ENCODE assay signal across 8 cellular contexts in the genomic region with DNA sequence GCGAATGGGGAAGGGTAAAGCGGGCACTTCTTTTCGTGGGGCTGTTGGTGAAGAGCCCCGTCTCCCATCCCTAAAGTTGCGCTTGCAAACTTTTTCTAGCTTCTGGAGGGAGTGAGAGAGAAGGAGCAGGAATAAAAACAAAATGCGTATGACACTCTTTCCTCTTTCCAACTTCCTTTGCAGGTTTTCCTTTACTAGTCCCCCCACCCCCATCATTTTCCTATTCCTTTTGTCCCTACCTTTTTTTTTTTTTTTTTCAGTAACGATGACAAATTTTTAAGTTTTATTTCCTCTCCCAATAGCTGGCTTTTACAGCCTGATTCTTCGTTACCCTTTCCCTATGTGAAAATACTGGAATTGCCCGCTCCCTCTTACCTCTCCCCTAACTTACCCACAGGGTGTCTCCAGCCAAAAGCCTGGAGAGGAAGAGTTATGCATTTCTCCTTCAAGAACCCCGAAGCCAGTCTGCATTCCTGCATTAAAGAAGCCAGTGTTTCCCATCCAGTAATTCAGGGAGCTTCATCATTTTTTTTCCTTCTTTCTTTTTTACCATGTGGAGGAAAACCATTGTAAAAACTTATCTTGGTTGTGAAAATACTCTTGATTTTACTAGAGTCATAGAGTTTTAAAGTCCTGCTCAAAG. TPM values are rescaled to one million over a fixed set of nuclear protein-coding genes. Genes with fewer than 3 reads are reported as not detected.
DNase-seq lines count a peak whose midpoint lies in the region; ATAC-seq and TF ChIP-seq lines count a peak whose summit lies in the region.

No MANE protein-coding gene starts in this region.

- no peaks in the 10 kb centered on the region for H3K36me3 Mint-ChIP-seq in CD4-positive, alpha-beta T cell (ENCODE audit: low read depth)
- no peaks in the 10 kb centered on the region for H3K36me3 Mint-ChIP-seq in nephron progenitor cell (ENCODE audit: low read depth)

- no peaks in the 10 kb centered on the region for H3K9me3 ChIP-seq in CD4-positive, alpha-beta T cell (ENCODE audit: control insufficient read depth, low read length)
- no peaks in the 10 kb centered on the region for H3K9me3 ChIP-seq in RWPE2 (ENCODE audit: severe bottlenecking)

- TF ChIP-seq CTCF in CD4-positive, alpha-beta T cell (IDR thresholded peaks at IDR 0.05) = no peak
- TF ChIP-seq CTCF in RWPE2 (IDR thresholded peaks at IDR 0.05; ENCODE audit: poor library complexity, severe bottlenecking) (no peak), epithelial cell of proximal tubule (conservative IDR thresholded peaks at IDR 0.05; ENCODE audit: low read depth, low read length) (no peak), nephron progenitor cell (IDR thresholded peaks at IDR 0.05) (no peak)

- peaks cover 33% of the 10 kb centered on the region for H3K4me1 Mint-ChIP-seq in CD4-positive, alpha-beta T cell (ENCODE audit: low read depth)
- H3K4me1 Mint-ChIP-seq in nephron progenitor cell = peaks cover 21% of the 10 kb centered on the region

- intact Hi-C loops in CD4-positive, alpha-beta T cell (cut with DNase I, micrococcal nuclease) = no loop called here

- H3K9me3 Mint-ChIP-seq in CD4-positive, alpha-beta T cell = peaks cover 3% of the 10 kb centered on the region
- H3K9me3 Mint-ChIP-seq in nephron progenitor cell = peaks cover 17% of the 10 kb centered on the region

- no peak for DNase-seq in CD4-positive, alpha-beta T cell
- DNase-seq in RWPE2 (ENCODE audit: low spot score) (no peak), epithelial cell of proximal tubule (ENCODE audit: low read depth) (no peak), nephron progenitor cell (no peak), KG1 (lab: John Stamatoyannopoulos, UW) (no peak)

- POLR2A ChIA-PET in CD4-positive, alpha-beta T cell (lab: Charles Lee) = interaction anchor here (0.6 kb wide), 1 partner anchor 84 kb away, joined by 3 read pairs; no protein-coding TSS in a partner anchor

- H3K4me3 Mint-ChIP-seq in CD4-positive, alpha-beta T cell = peak overlapping the region; percentile 80
- H3K4me3 Mint-ChIP-seq in nephron progenitor cell = peak overlapping the region; percentile 93

- peaks cover 29% of the 10 kb centered on the region for H3K4me1 ChIP-seq in RWPE2 (ENCODE audit: insufficient read depth, poor library complexity, severe bottlenecking)

- no peak overlapping the region for H3K27ac Mint-ChIP-seq in CD4-positive, alpha-beta T cell
- H3K27ac Mint-ChIP-seq in nephron progenitor cell = peak overlapping the region; percentile 66

- H3K4me3 ChIP-seq in RWPE2 (ENCODE audit: severe bottlenecking) (peak overlapping the region; percentile 70), epithelial cell of proximal tubule (ENCODE audit: low read depth, low read length) (peak overlapping the region; percentile 84)

- H3K27ac ChIP-seq in CD4-positive, alpha-beta T cell (ENCODE audit: low read depth, low read length) = no peak overlapping the region
- peak overlapping the region; percentile 82 for H3K27ac ChIP-seq in RWPE2 (ENCODE audit: poor library complexity, severe bottlenecking)

- peaks cover 60% of the 10 kb centered on the region for H3K27me3 Mint-ChIP-seq in CD4-positive, alpha-beta T cell
- H3K27me3 Mint-ChIP-seq in nephron progenitor cell (ENCODE audit: low read depth, poor library complexity) = peaks cover 39% of the 10 kb centered on the region

- peaks cover 5% of the 10 kb centered on the region for H3K36me3 ChIP-seq in RWPE2 (ENCODE audit: low read depth)

- CTCF ChIA-PET in CD4-positive, alpha-beta T cell (lab: Charles Lee) = no interaction called here

- ATAC-seq in CD4-positive, alpha-beta T cell (ENCODE audit: poor library complexity) = no peak
- ATAC-seq in RWPE2 (ENCODE audit: low read depth) = no peak
- ATAC-seq in activated CD4-positive, CD25-positive, alpha-beta regulatory T cell treated with anti-CD3 and anti-CD28 coated beads, Interleukin-2, amount 50 U/mL, for 24 hours = no peak
- ATAC-seq in HG03521 (IDR thresholded peaks at IDR 0.05; ENCODE audit: unreplicated experiment) = no peak
- no peak for ATAC-seq in HG02938 (IDR thresholded peaks at IDR 0.05; ENCODE audit: unreplicated experiment)

- H3K27me3 ChIP-seq in CD4-positive, alpha-beta T cell (ENCODE audit: control insufficient read depth, insufficient read depth, low read length) = peaks cover 25% of the 10 kb centered on the region
- H3K27me3 ChIP-seq in RWPE2 (ENCODE audit: insufficient read depth, poor library complexity, severe bottlenecking) = no peaks in the 10 kb centered on the region

RNA-seq across cellular contexts. Expression of a gene that starts 0.6 kb away (rescaled TPM):
- total RNA-seq in CD4-positive, alpha-beta T cell = not detected
- total RNA-seq in epithelial cell of proximal tubule = 28.5 and 31.9 TPM in 2 replicates

Comparison
In these comparisons a context has a peak if more than half of its experiments do, and no peak if none do; other contexts are left out.
1. RNA of a gene that starts 0.6 kb away (total RNA-seq): 28.5 to 31.9 TPM in epithelial cell of proximal tubule; not detected in CD4-positive, alpha-beta T cell; every median in the first group is over 10 times any median in the second.